Comparison of ENCODE assay signal across 1 cellular context in genomic region chr21:39300587-39300986, GRCh38.
TF ChIP-seq lines count a peak whose summit lies in the region.

No MANE protein-coding gene starts in this region.

TF ChIP-seq in WTC11, 78 proteins besides CTCF, POLR2A, EP300 and RAD21 (continued from another document):
- TF ChIP-seq GRHL2 (CRISPR knock-in tag; IDR thresholded peaks at IDR 0.05; ENCODE audit: insufficient replicate concordance, severe bottlenecking) (no peak), ZNF219 (CRISPR knock-in tag; IDR thresholded peaks at IDR 0.05; ENCODE audit: borderline replicate concordance) (no peak), ATF1 (CRISPR knock-in tag; IDR thresholded peaks at IDR 0.05) (no peak), NFYB (CRISPR knock-in tag; conservative IDR thresholded peaks at IDR 0.05; ENCODE audit: low read depth) (no peak), MYBL2 (CRISPR knock-in tag; IDR thresholded peaks at IDR 0.05) (no peak), ATF2 (CRISPR knock-in tag; IDR thresholded peaks at IDR 0.05; ENCODE audit: borderline replicate concordance, low read depth) (no peak), MAX (CRISPR knock-in tag; IDR thresholded peaks at IDR 0.05) (no peak)
TF ChIP-seq in WTC11: peak in this region for 0.
